Comparison of ENCODE assay signal across 20 cellular contexts in genomic region chr16:59698341-59698979, GRCh38.
DNase-seq lines count a peak whose midpoint lies in the region; ATAC-seq, FAIRE-seq and TF ChIP-seq lines count a peak whose summit lies in the region.
"Had no signal": no experiment of that assay in that cellular context is flagged by ENCODE, and none has a peak within 500 bp of the region (broad histone marks: within the 10 kb centered on the region; RNA-seq: fewer than 3 reads in every experiment).

No MANE protein-coding gene starts in this region.

- FAIRE-seq in GM19239 (lab: Jason Lieb, UNC), result no peak
- FAIRE-seq: GM12878, H1, TTC549 had no signal

- TF ChIP-seq CTCF in astrocyte of the spinal cord (IDR thresholded peaks at IDR 0.05; ENCODE audit: low read depth, low read length), result no peak
- TF ChIP-seq CTCF in foreskin keratinocyte (conservative IDR thresholded peaks at IDR 0.05), result no peak
- TF ChIP-seq CTCF in transverse colon (IDR thresholded peaks at IDR 0.05), result no peak

- H3K9me3 ChIP-seq in transverse colon, result no peaks in the 10 kb centered on the region
- H3K9me3 ChIP-seq: gastroesophageal sphincter had no signal

- peak; percentile 34 for DNase-seq in D341Med (ENCODE audit: low spot score)
- peak; percentile 45 for DNase-seq in M059J (ENCODE audit: low read depth)
- DNase-seq in astrocyte of the spinal cord (ENCODE audit: low read depth, low spot score), result peak; percentile 58
- DNase-seq in foreskin keratinocyte, result peak; percentile 23 to 64
- no peak for DNase-seq in hypothalamus (lab: John Stamatoyannopoulos, UW)
- DNase-seq in GM19239 (ENCODE audit: insufficient read length, low spot score), result no peak
- DNase-seq in transverse colon, result no peak
- DNase-seq in SKM-1 treated with dmso at 0.1 percent for 144 hours (lab: John Stamatoyannopoulos, UW; ENCODE audit: unreplicated experiment), result no peak
- DNase-seq: activated CD4-positive, alpha-beta T cell treated with anti-CD3 and anti-CD28 coated beads, Interleukin-2, amount 50 U/mL, for 4 hours; CD4-positive, alpha-beta T cell; effector memory CD4-positive, alpha-beta T cell; NCI-H187; PC-9; substantia nigra had no signal

- WGBS in transverse colon (ENCODE audit: low coverage in 1 of 2), 2 donors, result 17 to 25% methylated on average over 3 of the region's 3 CpGs

- no peak for TF ChIP-seq EP300 in transverse colon (IDR thresholded peaks at IDR 0.05; ENCODE audit: low read depth)

- ATAC-seq in foreskin keratinocyte, result peak; percentile 14
- ATAC-seq: gastroesophageal sphincter; GM12878; natural killer cell treated with Interleukin-12 subunit alpha and Interleukin-12 subunit beta and Interleukin-15 and Interleukin-18, amount 100 ng/mL, for 72 hours; sciatic nerve had no signal

- no peaks in the 10 kb centered on the region for H3K4me1 ChIP-seq in foreskin keratinocyte
- H3K4me1 ChIP-seq in transverse colon, result no peaks in the 10 kb centered on the region
- H3K4me1 ChIP-seq: gastroesophageal sphincter had no signal

- no peak overlapping the region for H3K4me3 ChIP-seq in astrocyte of the spinal cord (ENCODE audit: low read depth, low read length)
- no peak overlapping the region for H3K4me3 ChIP-seq in transverse colon
- H3K4me3 ChIP-seq: gastroesophageal sphincter, GM12878, PC-9 had no signal

- in situ Hi-C loops in astrocyte of the spinal cord (cut with HindIII; ENCODE audit: low sequenced_read_pairs), result no loop called here
- in situ Hi-C loops in transverse colon (cut with MboI; ENCODE audit: low pct_ligation_motif_present in 1 of 4, low pct_unique_long_range_greater_than_20kb in 1 of 4, low sequenced_read_pairs in 3 of 4), result no loop called here

- no peak for TF ChIP-seq POLR2A in transverse colon (IDR thresholded peaks at IDR 0.05)

- no peaks in the 10 kb centered on the region for H3K36me3 ChIP-seq in transverse colon
- H3K36me3 ChIP-seq: gastroesophageal sphincter had no signal

- H3K27ac ChIP-seq in foreskin keratinocyte, result no peak overlapping the region
- H3K27ac ChIP-seq in transverse colon, result no peak overlapping the region
- H3K27ac ChIP-seq: gastroesophageal sphincter, PC-9 had no signal

- H3K27me3 ChIP-seq in foreskin keratinocyte (no peaks in the 10 kb centered on the region), transverse colon (no peaks in the 10 kb centered on the region)
- H3K27me3 ChIP-seq: gastroesophageal sphincter had no signal

- intact Hi-C loops in transverse colon (cut with DNase I; ENCODE audit: low total_unique reads), result no loop called here

Comparison
In these comparisons a context has a peak if more than half of its experiments do, and no peak if none do; other contexts are left out.
1. DNase-seq: peak in D341Med (single experiment), M059J (single experiment), astrocyte of the spinal cord (single experiment) and foreskin keratinocyte (2 of 2); none in hypothalamus (0 of 51), GM19239 (single experiment), transverse colon (single experiment) and SKM-1 treated with dmso at 0.1 percent for 144 hours (single experiment).